ENCODE assay signal across 8 cellular contexts in genomic region chr12:76029982-76030377, GRCh38. TPM values are rescaled to one million over a fixed set of nuclear protein-coding genes. Genes with fewer than 3 reads are reported as not detected.
DNase-seq lines count a peak whose midpoint lies in the region; ATAC-seq and TF ChIP-seq lines count a peak whose summit lies in the region.

No MANE protein-coding gene starts in this region.

- no peak for ATAC-seq in central memory CD8-positive, alpha-beta T cell (replicated peaks; ENCODE audit: extremely low read depth, poor library complexity, severe bottlenecking)
- ATAC-seq in HG03159 (IDR thresholded peaks at IDR 0.05; ENCODE audit: unreplicated experiment) = no peak
- no peak for ATAC-seq in sciatic nerve

- peak overlapping the region; percentile 90 for H3K9ac ChIP-seq in OCI-LY3 (ENCODE audit: low read length)
- peak overlapping the region; percentile 97 for H3K9ac ChIP-seq in mesendoderm (ENCODE audit: low read length)

- H3K18ac ChIP-seq in mesendoderm (ENCODE audit: low read length) = peak overlapping the region; percentile 41

- peak overlapping the region; percentile 95 for H3K27ac Mint-ChIP-seq in central memory CD8-positive, alpha-beta T cell (ENCODE audit: low read depth)
- peak overlapping the region; percentile 86 for H3K27ac Mint-ChIP-seq in type B pancreatic cell

- H2BK120ac ChIP-seq in mesendoderm (ENCODE audit: low read depth, low read length) = no peak overlapping the region

- no peak for TF ChIP-seq CTCF in OCI-LY3 (IDR thresholded peaks at IDR 0.05; ENCODE audit: low read depth, low read length)
- no peak for TF ChIP-seq CTCF in type B pancreatic cell (conservative IDR thresholded peaks at IDR 0.05)

- H4K8ac ChIP-seq in mesendoderm (ENCODE audit: low read depth, low read length) = no peak overlapping the region

- H4K5ac ChIP-seq in mesendoderm (ENCODE audit: low read length) = no peak overlapping the region

- H3K27me3 ChIP-seq in OCI-LY3 (ENCODE audit: low read depth, low read length) = peaks cover 11% of the 10 kb centered on the region
- H3K27me3 ChIP-seq in mesendoderm (ENCODE audit: insufficient read depth, low read length, poor library complexity) = no peaks in the 10 kb centered on the region

- H2AFZ ChIP-seq in OCI-LY3 (ENCODE audit: low read depth, low read length) = peak overlapping the region; percentile 78

- WGBS in mesendoderm (ENCODE audit: extremely low coverage, insufficient coverage, low lambda C conversion rate) = no CpG with 5 or more reads among the region's 22 CpGs

- peaks cover 4% of the 10 kb centered on the region for H3K79me1 ChIP-seq in mesendoderm (ENCODE audit: low read length)

- H3K27ac ChIP-seq in OCI-LY3 (ENCODE audit: low read length) (no peak overlapping the region), mesendoderm (ENCODE audit: low read depth, low read length) (peak overlapping the region; percentile 77)

- no peaks in the 10 kb centered on the region for H3K27me3 Mint-ChIP-seq in central memory CD8-positive, alpha-beta T cell
- H3K27me3 Mint-ChIP-seq in type B pancreatic cell = no peaks in the 10 kb centered on the region

- H3K36me3 ChIP-seq in OCI-LY3 (replicated peaks; ENCODE audit: low read depth, low read length) (no peaks in the 10 kb centered on the region), mesendoderm (ENCODE audit: control insufficient read depth, insufficient read depth, low read length) (no peaks in the 10 kb centered on the region)

- H3K4me3 Mint-ChIP-seq in central memory CD8-positive, alpha-beta T cell = peak overlapping the region; percentile 93
- H3K4me3 Mint-ChIP-seq in type B pancreatic cell = peak overlapping the region; percentile 94

- peak overlapping the region; percentile 95 for H3K4me2 ChIP-seq in OCI-LY3 (ENCODE audit: low read length)
- H3K4me2 ChIP-seq in mesendoderm (ENCODE audit: low read length) = peak overlapping the region; percentile 82

- peaks cover 22% of the 10 kb centered on the region for H3K36me3 Mint-ChIP-seq in central memory CD8-positive, alpha-beta T cell (ENCODE audit: insufficient read depth)
- H3K36me3 Mint-ChIP-seq in type B pancreatic cell = peaks cover 38% of the 10 kb centered on the region

- H3K9me3 Mint-ChIP-seq in central memory CD8-positive, alpha-beta T cell = no peaks in the 10 kb centered on the region
- H3K9me3 Mint-ChIP-seq in type B pancreatic cell = no peaks in the 10 kb centered on the region

- H2BK5ac ChIP-seq in mesendoderm (ENCODE audit: low read length) = peak overlapping the region; percentile 76

- intact Hi-C loops in sciatic nerve (cut with DNase I) = loop anchor here (10.0 kb wide), 1 partner anchor 505 kb away; no protein-coding TSS in a partner anchor

- H3K9me3 ChIP-seq in OCI-LY3 (ENCODE audit: insufficient read depth, low read length) = no peaks in the 10 kb centered on the region

- H3K79me2 ChIP-seq in OCI-LY3 (ENCODE audit: low read length) = no peaks in the 10 kb centered on the region
- peaks cover 21% of the 10 kb centered on the region for H3K79me2 ChIP-seq in mesendoderm (ENCODE audit: control insufficient read depth, insufficient read depth, low read length)

- H4K20me1 ChIP-seq in OCI-LY3 (ENCODE audit: insufficient read depth, low read length) = no peaks in the 10 kb centered on the region

- H3K4me1 ChIP-seq in OCI-LY3 (ENCODE audit: low read length) = peaks cover 12% of the 10 kb centered on the region
- H3K4me1 ChIP-seq in mesendoderm (ENCODE audit: control insufficient read depth, low read depth, low read length) = no peaks in the 10 kb centered on the region

- no peak overlapping the region for H3K4ac ChIP-seq in mesendoderm (ENCODE audit: low read depth, low read length)

- H3K56ac ChIP-seq in mesendoderm (ENCODE audit: low read length) = peak overlapping the region; percentile 99

- peak; percentile 41 for DNase-seq in NCI-H510A treated with DMSO at 0.1 percent for 48 hours (lab: John Stamatoyannopoulos, UW)
- DNase-seq in NCI-H510A (lab: John Stamatoyannopoulos, UW) = no peak
- DNase-seq in central memory CD8-positive, alpha-beta T cell (ENCODE audit: low spot score in 2 of 2) = no peak
- peak; percentile 63 for DNase-seq in mesendoderm
- DNase-seq in type B pancreatic cell (ENCODE audit: extremely low spot score, unreplicated experiment) = no peak
- no peak for DNase-seq in sciatic nerve (ENCODE audit: low spot score)

- peak overlapping the region; percentile 97 for H3K23ac ChIP-seq in mesendoderm (ENCODE audit: low read length)

- no peak overlapping the region for H2BK15ac ChIP-seq in mesendoderm (replicated peaks; ENCODE audit: low read depth)

- peaks cover 25% of the 10 kb centered on the region for H3K4me1 Mint-ChIP-seq in central memory CD8-positive, alpha-beta T cell
- peaks cover 42% of the 10 kb centered on the region for H3K4me1 Mint-ChIP-seq in type B pancreatic cell (ENCODE audit: unreplicated experiment)

- H3K4me3 ChIP-seq in OCI-LY3 (ENCODE audit: low read length) (peak overlapping the region; percentile 92), mesendoderm (ENCODE audit: low read length) (peak overlapping the region; percentile 90)

- peak overlapping the region; percentile 73 for H2AK5ac ChIP-seq in mesendoderm (ENCODE audit: low read length)

RNA-seq across cellular contexts. Expression of gene PHLDA1, which starts 1.6 kb away (rescaled TPM):
- polyA plus RNA-seq in mesendoderm (2013, experiment 1 of 2) = 9.4 TPM
- 10.2 TPM for polyA plus RNA-seq in mesendoderm (2013, experiment 2 of 2)
- total RNA-seq in type B pancreatic cell (ENCODE audit: low replicate concordance) (67.5 and 108 TPM in 2 replicates), sciatic nerve (34.2 TPM)

RNA-seq across cellular contexts. Expression of gene NAP1L1, which starts 54.5 kb away (rescaled TPM):
- 1,210 TPM for polyA plus RNA-seq in mesendoderm (2013, experiment 1 of 2)
- 1,188 TPM for polyA plus RNA-seq in mesendoderm (2013, experiment 2 of 2)
- total RNA-seq in type B pancreatic cell (ENCODE audit: low replicate concordance) = 563 and 883 TPM in 2 replicates
- total RNA-seq in sciatic nerve = 425 TPM

Comparison
In these comparisons a context has a peak if more than half of its experiments do, and no peak if none do; other contexts are left out.
1. DNase-seq: peak in NCI-H510A treated with DMSO at 0.1 percent for 48 hours (single experiment) and mesendoderm (single experiment); none in NCI-H510A (single experiment), central memory CD8-positive, alpha-beta T cell (0 of 2), type B pancreatic cell (single experiment) and sciatic nerve (single experiment).